Comparison of ENCODE assay signal across 23 cellular contexts in the genomic region with DNA sequence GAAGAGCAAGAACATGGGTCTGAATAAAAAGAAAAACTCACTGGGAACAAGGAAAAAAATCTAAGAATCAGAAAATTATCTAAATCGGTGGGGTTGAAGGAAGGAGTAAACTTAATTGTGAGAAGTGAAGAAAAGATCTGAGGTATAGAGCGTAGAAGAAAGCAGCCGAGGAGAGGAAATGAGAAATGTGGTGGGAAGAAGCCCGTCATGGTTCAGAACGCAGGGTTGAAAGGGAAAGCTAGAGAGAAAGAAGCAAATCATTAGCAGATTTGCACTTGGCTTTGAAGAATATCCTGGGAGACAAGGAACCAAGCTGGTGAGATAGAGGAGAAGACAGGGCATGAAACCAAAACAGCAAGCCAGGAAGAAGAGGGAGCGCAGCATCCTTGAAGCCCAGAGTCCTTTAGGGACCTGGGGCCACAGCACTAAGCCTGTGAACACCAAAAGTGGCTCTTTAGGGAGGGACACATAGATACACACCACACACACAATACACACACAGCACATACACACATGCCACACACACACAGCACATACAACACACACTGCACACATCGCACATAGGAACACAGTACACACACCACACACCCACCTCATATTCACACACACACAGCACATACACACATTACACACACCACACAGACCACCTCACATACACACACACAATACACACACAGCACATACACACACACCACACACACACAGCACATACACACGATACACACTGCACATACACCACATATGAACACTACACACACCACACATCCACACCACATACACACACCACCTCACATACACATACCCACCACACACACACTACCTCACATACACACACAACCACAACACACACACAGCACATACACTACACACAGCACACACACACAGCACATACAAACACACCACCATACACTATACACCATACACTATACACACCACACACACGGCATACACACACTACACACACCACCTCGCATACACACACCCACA.
DNase-seq lines count a peak whose midpoint lies in the region; ATAC-seq, FAIRE-seq and TF ChIP-seq lines count a peak whose summit lies in the region.
"Had no signal": no experiment of that assay in that cellular context is flagged by ENCODE, and none has a peak within 500 bp of the region (broad histone marks: within the 10 kb centered on the region; RNA-seq: fewer than 3 reads in every experiment).

No MANE protein-coding gene starts in this region.

- no peaks in the 10 kb centered on the region for H3K79me1 ChIP-seq in H1 (ENCODE audit: low read depth, low read length)

- DNase-seq in stimulated activated naive CD8-positive, alpha-beta T cell treated with anti-CD3 and anti-CD28 coated beads, Interleukin-15, amount 100 ng/mL, for 72 hours = no peak
- DNase-seq in stimulated activated naive CD8-positive, alpha-beta T cell treated with anti-CD3 and anti-CD28 coated beads, Interleukin-15, Interleukin-2, amounts not matched to agents 100 U/mL and 50 U/mL, for 24 hours = no peak
- no peak for DNase-seq in H1 (ENCODE audit: low read depth in 1 of 2, low spot score in 2 of 2)
- DNase-seq in upper lobe of right lung = no peak
- DNase-seq in C1 segment of cervical spinal cord (lab: John Stamatoyannopoulos, UW) = no peak
- no peak for DNase-seq in NCI-H82 (lab: John Stamatoyannopoulos, UW)
- DNase-seq: activated CD4-positive, alpha-beta T cell treated with anti-CD3 and anti-CD28 coated beads, Interleukin-2, amount 10 ng/mL, durations not matched to agents 24 days and 14 days; activated CD8-positive, alpha-beta memory T cell treated with anti-CD3 and anti-CD28 coated beads, Interleukin-2, amount 50 U/mL, for 48 hours; activated gamma-delta T cell treated with Interleukin-2 at 50 U/mL for 16 hours; dermis blood vessel endothelial cell; foreskin keratinocyte; NCI-H1436; NCI-H2171 treated with DMSO at 0.1 percent for 48 hours; NCI-H69; SHP77; stimulated activated CD4-positive, alpha-beta T cell treated with anti-CD3 and anti-CD28 coated beads, Interleukin-4, amount 100 ng/mL, for 24 hours; T-cell had no signal

- no peak for TF ChIP-seq CTCF in H1 (IDR thresholded peaks at IDR 0.05; ENCODE audit: control extremely low read depth in 1 of 3, insufficient read depth in 1 of 3, low read depth in 1 of 3, low read length in 3 of 3)
- no peak for TF ChIP-seq CTCF in upper lobe of right lung (IDR thresholded peaks at IDR 0.05)

- no peak overlapping the region for H4K8ac ChIP-seq in H1 (ENCODE audit: extremely low read depth, insufficient read depth, low read length)

- no peaks in the 10 kb centered on the region for H3K4me1 Mint-ChIP-seq in stimulated activated naive CD8-positive, alpha-beta T cell treated with anti-CD3 and anti-CD28 coated beads, Interleukin-15, amount 100 ng/mL, for 72 hours
- H3K4me1 Mint-ChIP-seq: activated CD4-positive, alpha-beta T cell treated with anti-CD3 and anti-CD28 coated beads, Interleukin-2, amount 10 ng/mL, durations not matched to agents 24 days and 14 days; T-cell had no signal

- H3K18ac ChIP-seq in H1 (ENCODE audit: extremely low read depth, low read length) = no peak overlapping the region

- H3K27ac ChIP-seq in H1 (ENCODE audit: low read depth, low read length) (no peak overlapping the region), upper lobe of right lung (no peak overlapping the region)
- H3K27ac ChIP-seq: A549, foreskin keratinocyte had no signal

- no peak overlapping the region for H2AFZ ChIP-seq in H1 (ENCODE audit: low read length)

- FAIRE-seq in H1 (lab: Jason Lieb, UNC) = peak; percentile 28
- FAIRE-seq: A549, keratinocyte had no signal

- peaks cover 0 to 12% of the 10 kb centered on the region in 2 experiments for H4K20me1 ChIP-seq in H1 (replicated peaks in 1 of 2; ENCODE audit: control insufficient read depth in 1 of 2, insufficient read depth in 2 of 2, low read length in 2 of 2)

- WGBS in H1 (ENCODE audit: extremely low coverage in 1 of 2, insufficient coverage in 1 of 2, insufficient read length in 1 of 2, insufficient replicate concordance in 2 of 2, low coverage in 1 of 2, low lambda C conversion rate in 2 of 2, missing lambda C conversion rate in 1 of 2), 2 experiments = 80 to 100% methylated on average over 1 to 10 of the region's 10 CpGs

- peak; percentile 20 for ATAC-seq in stimulated activated naive CD8-positive, alpha-beta T cell treated with anti-CD3 and anti-CD28 coated beads, Interleukin-15, amount 100 ng/mL, for 72 hours
- no peak for ATAC-seq in stimulated activated naive CD8-positive, alpha-beta T cell treated with anti-CD3 and anti-CD28 coated beads, Interleukin-15, Interleukin-2, amounts not matched to agents 100 U/mL and 50 U/mL, for 24 hours
- peak; percentile 55 for ATAC-seq in HG03095 (IDR thresholded peaks at IDR 0.05; ENCODE audit: unreplicated experiment)
- ATAC-seq in upper lobe of right lung = peak; percentile 30
- ATAC-seq in HG02759 (IDR thresholded peaks at IDR 0.05; ENCODE audit: unreplicated experiment) = no peak
- ATAC-seq: A549, foreskin keratinocyte, T-cell had no signal

- H3K4me2 ChIP-seq in H1 (ENCODE audit: insufficient read depth in 1 of 2, low read depth in 2 of 2, low read length in 2 of 2) = no peak overlapping the region
- H3K4me2 ChIP-seq: A549 had no signal

- TF ChIP-seq POLR2A in H1 (IDR thresholded peaks at IDR 0.05; ENCODE audit: control extremely low read depth in 1 of 2, low read depth in 2 of 2, low read length in 2 of 2) = no peak

- H3K4me3 Mint-ChIP-seq in stimulated activated naive CD8-positive, alpha-beta T cell treated with anti-CD3 and anti-CD28 coated beads, Interleukin-15, amount 100 ng/mL, for 72 hours = no peak overlapping the region
- H3K4me3 Mint-ChIP-seq: activated CD4-positive, alpha-beta T cell treated with anti-CD3 and anti-CD28 coated beads, Interleukin-2, amount 10 ng/mL, durations not matched to agents 24 days and 14 days; nephron; T-cell had no signal

- peak overlapping the region; percentile 72 for H4K91ac ChIP-seq in H1 (replicated peaks; ENCODE audit: insufficient read length, low read length)

- H3K14ac ChIP-seq in H1 (ENCODE audit: insufficient read length) = peak overlapping the region; percentile 63

- no peak overlapping the region for H2BK20ac ChIP-seq in H1 (ENCODE audit: low read length)

- intact Hi-C loops in upper lobe of right lung (cut with DNase I) = no loop called here

- POLR2A ChIA-PET in H1 (lab: Charles Lee; ENCODE audit: partially characterized antibody) = no interaction called here

- H4K5ac ChIP-seq in H1 (ENCODE audit: insufficient read length, low read depth, low read length) = no peak overlapping the region

- no peak overlapping the region for H2BK120ac ChIP-seq in H1 (replicated peaks; ENCODE audit: low read depth, low read length)

- TF ChIP-seq EP300 in H1 (IDR thresholded peaks at IDR 0.05; ENCODE audit: borderline replicate concordance in 1 of 2, low read depth in 2 of 2, low read length in 2 of 2) = no peak

- no peak for TF ChIP-seq RAD21 in H1 (IDR thresholded peaks at IDR 0.05 in 1 of 2, conservative IDR thresholded peaks at IDR 0.05 in 1 of 2; ENCODE audit: low read depth in 2 of 2, low read length in 2 of 2)

- H3K27me3 ChIP-seq in H1 (replicated peaks in 1 of 4; ENCODE audit: control insufficient read depth in 3 of 4, extremely low read depth in 1 of 4, insufficient read depth in 3 of 4, low read length in 3 of 4) (no peaks in the 10 kb centered on the region), upper lobe of right lung (no peaks in the 10 kb centered on the region)
- H3K27me3 ChIP-seq: foreskin keratinocyte had no signal

- H2BK15ac ChIP-seq in H1 (ENCODE audit: low read length) = no peak overlapping the region

- H3K56ac ChIP-seq in H1 (replicated peaks; ENCODE audit: insufficient read length, low read depth, low read length) = peak overlapping the region; percentile 99

- H2AK5ac ChIP-seq in H1 (ENCODE audit: low read depth, low read length) = peak overlapping the region; percentile 32; the same call in 1 of the 2 replicates

- no peak overlapping the region for H3K27ac Mint-ChIP-seq in stimulated activated naive CD8-positive, alpha-beta T cell treated with anti-CD3 and anti-CD28 coated beads, Interleukin-15, amount 100 ng/mL, for 72 hours
- H3K27ac Mint-ChIP-seq: activated CD4-positive, alpha-beta T cell treated with anti-CD3 and anti-CD28 coated beads, Interleukin-2, amount 10 ng/mL, durations not matched to agents 24 days and 14 days; nephron; progenitor cell of endocrine pancreas; T-cell had no signal

- H2BK12ac ChIP-seq in H1 (ENCODE audit: low read depth, low read length) = 0 out of 2 replicates have a peak overlapping the region, but pooled peaks have one; percentile 5

- H3K23ac ChIP-seq in H1 (ENCODE audit: insufficient read length) = peak overlapping the region; percentile 38

- CTCF ChIA-PET in H1 (lab: Charles Lee; ENCODE audit: partially characterized antibody) = no interaction called here

- H3K36me3 ChIP-seq in H1 (ENCODE audit: control insufficient read depth in 2 of 4, insufficient read depth in 4 of 4, low read length in 3 of 4) (no peaks in the 10 kb centered on the region), upper lobe of right lung (no peaks in the 10 kb centered on the region)

- H3K9me3 ChIP-seq in H1 (ENCODE audit: insufficient read depth in 2 of 2, low read depth in 1 of 2, low read length in 1 of 2) (no peaks in the 10 kb centered on the region), upper lobe of right lung (no peaks in the 10 kb centered on the region)
- H3K9me3 ChIP-seq: A549 had no signal

- 0 out of 2 replicates have a peak overlapping the region, but pooled peaks have one; percentile 8 for H2BK5ac ChIP-seq in H1 (ENCODE audit: low read depth, low read length)

- H3K4me3 ChIP-seq in H1 (ENCODE audit: extremely low read depth in 1 of 4, insufficient read depth in 2 of 4, low read depth in 3 of 4, low read length in 4 of 4) (no peak overlapping the region), upper lobe of right lung (no peak overlapping the region)
- H3K4me3 ChIP-seq: A549 had no signal

- peak overlapping the region; percentile 72 for H3K4ac ChIP-seq in H1 (replicated peaks; ENCODE audit: insufficient read length, low read depth, low read length)

- H3K79me2 ChIP-seq in H1 (ENCODE audit: control insufficient read depth in 1 of 2, insufficient read depth in 2 of 2, low read length in 2 of 2) = 0 out of 4 replicates have a peak, but pooled peaks cover 0 to 3% of the 10 kb centered on the region in 2 experiments

- no peaks in the 10 kb centered on the region for H3K27me3 Mint-ChIP-seq in stimulated activated naive CD8-positive, alpha-beta T cell treated with anti-CD3 and anti-CD28 coated beads, Interleukin-15, amount 100 ng/mL, for 72 hours
- H3K27me3 Mint-ChIP-seq: activated CD4-positive, alpha-beta T cell treated with anti-CD3 and anti-CD28 coated beads, Interleukin-2, amount 10 ng/mL, durations not matched to agents 24 days and 14 days; progenitor cell of endocrine pancreas; T-cell had no signal

- H3K4me1 ChIP-seq in H1 (replicated peaks in 1 of 4; ENCODE audit: control insufficient read depth in 3 of 4, insufficient read depth in 4 of 4, low read length in 3 of 4) = no peaks in the 10 kb centered on the region
- H3K4me1 ChIP-seq in upper lobe of right lung = no peaks in the 10 kb centered on the region
- H3K4me1 ChIP-seq: A549, foreskin keratinocyte had no signal

- H3K23me2 ChIP-seq in H1 (ENCODE audit: low read depth, low read length) = peaks cover 13% of the 10 kb centered on the region; the same call in 1 of the 2 replicates

- H3K9ac ChIP-seq in H1 (replicated peaks in 1 of 4; ENCODE audit: extremely low read depth in 1 of 4, low read depth in 3 of 4, low read length in 3 of 4) = no peak overlapping the region; a peak in 1 of 7 replicates

- H3K9me3 Mint-ChIP-seq in stimulated activated naive CD8-positive, alpha-beta T cell treated with anti-CD3 and anti-CD28 coated beads, Interleukin-15, amount 100 ng/mL, for 72 hours = no peaks in the 10 kb centered on the region
- H3K9me3 Mint-ChIP-seq: activated CD4-positive, alpha-beta T cell treated with anti-CD3 and anti-CD28 coated beads, Interleukin-2, amount 10 ng/mL, durations not matched to agents 24 days and 14 days; nephron; T-cell had no signal

Comparison
In these comparisons a context has a peak if more than half of its experiments do, and no peak if none do; other contexts are left out.
1. ATAC-seq: peak in stimulated activated naive CD8-positive, alpha-beta T cell treated with anti-CD3 and anti-CD28 coated beads, Interleukin-15, amount 100 ng/mL, for 72 hours (single experiment), HG03095 (single experiment) and upper lobe of right lung (single experiment); none in stimulated activated naive CD8-positive, alpha-beta T cell treated with anti-CD3 and anti-CD28 coated beads, Interleukin-15, Interleukin-2, amounts not matched to agents 100 U/mL and 50 U/mL, for 24 hours (single experiment) and HG02759 (single experiment).